ENCODE assay signal across 9 cellular contexts in the genomic region with DNA sequence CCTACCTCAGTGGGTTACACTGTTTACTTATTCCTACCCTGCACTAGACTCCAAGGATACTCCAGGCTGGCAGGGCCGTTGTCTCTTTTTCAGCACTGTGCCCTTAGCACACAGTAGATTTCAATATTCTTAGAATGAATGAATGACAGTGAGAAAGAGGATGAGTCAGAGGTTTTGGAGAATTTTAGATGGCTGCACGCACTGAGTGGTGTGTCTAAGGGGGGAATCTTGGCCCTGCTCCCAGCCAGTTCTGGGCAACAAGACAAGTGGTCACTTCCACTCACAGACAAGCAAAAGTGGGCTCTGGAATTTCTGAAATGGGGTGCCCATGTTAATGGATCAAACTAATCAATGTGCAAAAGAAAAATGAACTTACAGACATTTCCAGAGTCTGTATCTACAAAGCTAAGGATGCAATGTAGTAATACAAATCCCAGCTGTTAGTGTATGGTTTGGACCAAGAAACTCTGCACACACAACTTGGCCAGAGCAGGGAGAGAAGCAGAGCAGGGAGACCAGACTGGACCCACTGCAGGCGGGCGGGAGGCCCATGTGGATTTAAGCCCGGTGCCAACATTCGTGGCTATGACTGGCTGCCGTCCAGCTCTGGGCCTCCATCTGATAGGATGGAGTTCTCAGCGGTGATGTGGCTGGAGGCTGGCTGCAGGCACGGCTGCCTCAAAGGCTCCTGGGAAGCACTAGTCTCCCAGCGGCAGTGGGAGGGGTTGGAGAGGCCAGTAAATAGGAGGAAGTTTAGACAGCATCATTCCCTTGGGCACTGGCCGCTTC.
DNase-seq lines count a peak whose midpoint lies in the region; ATAC-seq and TF ChIP-seq lines count a peak whose summit lies in the region.
"Had no signal": no experiment of that assay in that cellular context is flagged by ENCODE, and none has a peak within 500 bp of the region (broad histone marks: within the 10 kb centered on the region; RNA-seq: fewer than 3 reads in every experiment).

No MANE protein-coding gene starts in this region.

- H3K4me1 ChIP-seq in BE2C, result no peaks in the 10 kb centered on the region

- DNase-seq in BE2C (peak; percentile 42), SHP77 (lab: John Stamatoyannopoulos, UW) (peak; percentile 63 to 77), fibroblast of gingiva (ENCODE audit: low read depth) (peak; percentile 89), omental fat pad (ENCODE audit: low spot score) (no peak), KG1 (lab: John Stamatoyannopoulos, UW) (no peak)
- no peak for DNase-seq in activated CD4-positive, CD25-positive, alpha-beta regulatory T cell treated with anti-CD3 and anti-CD28 coated beads, Interleukin-2, amount 50 U/mL, for 72 hours
- DNase-seq: central memory CD4-positive, alpha-beta T cell had no signal

- no peaks in the 10 kb centered on the region for H3K9me3 ChIP-seq in BE2C

- no peaks in the 10 kb centered on the region for H3K36me3 ChIP-seq in BE2C

- peak; percentile 65 for ATAC-seq in omental fat pad (ENCODE audit: low FRiP score)
- ATAC-seq in HG03135 (IDR thresholded peaks at IDR 0.05; ENCODE audit: unreplicated experiment), result no peak
- no peak for ATAC-seq in HG02642 (IDR thresholded peaks at IDR 0.05; ENCODE audit: poor library complexity, unreplicated experiment)

- H3K4me3 ChIP-seq in BE2C (ENCODE audit: low read depth, low read length), result no peak overlapping the region

- TF ChIP-seq CTCF in BE2C (IDR thresholded peaks at IDR 0.05; ENCODE audit: low read depth, low read length) (no peak), omental fat pad (IDR thresholded peaks at IDR 0.05) (no peak)

- H3K27me3 ChIP-seq in BE2C, result no peaks in the 10 kb centered on the region

Comparison
In these comparisons a context has a peak if more than half of its experiments do, and no peak if none do; other contexts are left out.
1. DNase-seq: peak in BE2C (single experiment), SHP77 (2 of 2) and fibroblast of gingiva (single experiment); none in omental fat pad (single experiment), KG1 (single experiment) and activated CD4-positive, CD25-positive, alpha-beta regulatory T cell treated with anti-CD3 and anti-CD28 coated beads, Interleukin-2, amount 50 U/mL, for 72 hours (single experiment).